In the genomic region with DNA sequence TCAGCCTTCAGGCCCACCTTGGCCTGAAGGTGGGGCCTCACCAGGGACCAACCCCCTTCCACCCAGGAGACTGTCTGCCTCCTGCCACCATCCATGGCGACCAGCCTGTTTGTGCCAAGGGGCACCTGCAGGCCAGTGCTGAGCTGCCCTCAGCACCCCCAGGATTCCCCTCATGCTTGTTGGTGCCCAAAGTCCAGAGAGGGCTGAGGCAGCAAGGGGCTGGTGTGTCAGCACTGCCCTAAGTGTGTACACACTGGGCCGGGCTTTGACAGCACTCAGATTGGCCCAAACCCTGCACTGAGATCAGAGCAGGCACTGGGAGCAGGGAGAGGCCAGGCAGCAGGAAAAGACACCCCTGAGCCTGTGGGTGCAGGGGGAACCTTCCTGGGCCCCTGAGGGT, we compare ENCODE assay signal across 29 cellular contexts. TPM values are rescaled to one million over a fixed set of nuclear protein-coding genes. Genes with fewer than 3 reads are reported as not detected.
DNase-seq lines count a peak whose midpoint lies in the region; ATAC-seq, FAIRE-seq and TF ChIP-seq lines count a peak whose summit lies in the region.
"Had no signal": no experiment of that assay in that cellular context is flagged by ENCODE, and none has a peak within 500 bp of the region (broad histone marks: within the 10 kb centered on the region; RNA-seq: fewer than 3 reads in every experiment).

No MANE protein-coding gene starts in this region.

- H3K9ac ChIP-seq in H1 (replicated peaks in 1 of 4; ENCODE audit: extremely low read depth in 1 of 4, low read depth in 3 of 4, low read length in 3 of 4) (no peak overlapping the region), mesendoderm (ENCODE audit: low read length) (no peak overlapping the region)
- H3K9ac ChIP-seq: BLaER1 had no signal

- H3K4me3 ChIP-seq in H1 (ENCODE audit: extremely low read depth in 1 of 4, insufficient read depth in 2 of 4, low read depth in 3 of 4, low read length in 4 of 4) (no peak overlapping the region), mesendoderm (ENCODE audit: low read length) (no peak overlapping the region)
- H3K4me3 ChIP-seq: A549, GM12878 had no signal

- no peak overlapping the region for H3K14ac ChIP-seq in H1 (ENCODE audit: insufficient read length)

- no peak for DNase-seq in HTR-8/SVneo (ENCODE audit: insufficient read length, low spot score)
- no peak for DNase-seq in H1 (ENCODE audit: low read depth in 1 of 2, low spot score in 2 of 2)
- no peak for DNase-seq in mesendoderm
- DNase-seq in stimulated activated effector memory CD8-positive, alpha-beta T cell treated with anti-CD3 and anti-CD28 coated beads, Interleukin-12 subunit alpha, Interleukin-12 subunit beta, amount 100 ng/mL, for 72 hours (ENCODE audit: low spot score in 2 of 2) = no peak
- DNase-seq in NCI-H345 treated with DMSO at 0.1 percent for 48 hours (lab: John Stamatoyannopoulos, UW; ENCODE audit: unreplicated experiment) = no peak
- DNase-seq in SKM-1 (lab: John Stamatoyannopoulos, UW; ENCODE audit: unreplicated experiment) = no peak
- no peak for DNase-seq in stimulated activated naive CD4-positive, alpha-beta T cell (lab: John Stamatoyannopoulos, UW)
- no peak for DNase-seq in NCI-H1048 (lab: John Stamatoyannopoulos, UW)
- DNase-seq: BE2C; C1 segment of cervical spinal cord; CD4-positive, alpha-beta memory T cell; CD4-positive, CD25-positive, alpha-beta regulatory T cell; CD8-positive, alpha-beta memory T cell; COR-L47; DMS 273 treated with DMSO at 0.1 percent for 48 hours; DMS153; DMS53; DMS79; DND-41; EL; GDM1 had no signal

- POLR2A ChIA-PET in H1 (lab: Charles Lee; ENCODE audit: partially characterized antibody) = no interaction called here

- TF ChIP-seq RAD21 in H1 (IDR thresholded peaks at IDR 0.05 in 1 of 2, conservative IDR thresholded peaks at IDR 0.05 in 1 of 2; ENCODE audit: low read depth in 2 of 2, low read length in 2 of 2) = no peak

- H2BK5ac ChIP-seq in H1 (ENCODE audit: low read depth, low read length) (peak overlapping the region; percentile 7; the same call in 1 of the 2 replicates), mesendoderm (ENCODE audit: low read length) (no peak overlapping the region)

- no peak overlapping the region for H3K4me3 Mint-ChIP-seq in stimulated activated effector memory CD8-positive, alpha-beta T cell treated with anti-CD3 and anti-CD28 coated beads, Interleukin-12 subunit alpha, Interleukin-12 subunit beta, amount 100 ng/mL, for 72 hours
- H3K4me3 Mint-ChIP-seq: CD14-positive monocyte; CD4-positive, alpha-beta memory T cell; CD4-positive, CD25-positive, alpha-beta regulatory T cell; CD8-positive, alpha-beta memory T cell had no signal

- H3K79me2 ChIP-seq in H1 (ENCODE audit: control insufficient read depth in 1 of 2, insufficient read depth in 2 of 2, low read length in 2 of 2) (peaks cover 0 to 23% of the 10 kb centered on the region in 2 experiments; a peak in 2 of 4 replicates), mesendoderm (ENCODE audit: control insufficient read depth, insufficient read depth, low read length) (peaks cover 3% of the 10 kb centered on the region)

- H3K23ac ChIP-seq in H1 (ENCODE audit: insufficient read length) (no peak overlapping the region), mesendoderm (ENCODE audit: low read length) (no peak overlapping the region)

- H2BK120ac ChIP-seq in H1 (replicated peaks; ENCODE audit: low read depth, low read length) (no peak overlapping the region), mesendoderm (ENCODE audit: low read depth, low read length) (no peak overlapping the region)

- no peaks in the 10 kb centered on the region for H3K9me3 ChIP-seq in H1 (ENCODE audit: insufficient read depth in 2 of 2, low read depth in 1 of 2, low read length in 1 of 2)
- H3K9me3 ChIP-seq: A549, BE2C had no signal

- no peak overlapping the region for H2BK15ac ChIP-seq in H1 (ENCODE audit: low read length)
- H2BK15ac ChIP-seq in mesendoderm (replicated peaks; ENCODE audit: low read depth) = no peak overlapping the region

- no peak for TF ChIP-seq CTCF in H1 (IDR thresholded peaks at IDR 0.05; ENCODE audit: control extremely low read depth in 1 of 3, insufficient read depth in 1 of 3, low read depth in 1 of 3, low read length in 3 of 3)

- no peak overlapping the region for H2BK20ac ChIP-seq in H1 (ENCODE audit: low read length)

- H3K27ac ChIP-seq in H1 (ENCODE audit: low read depth, low read length) = no peak overlapping the region
- H3K27ac ChIP-seq in mesendoderm (ENCODE audit: low read depth, low read length) = no peak overlapping the region
- H3K27ac ChIP-seq: 22Rv1, A549, BLaER1 had no signal

- TF ChIP-seq EP300 in H1 (IDR thresholded peaks at IDR 0.05; ENCODE audit: borderline replicate concordance in 1 of 2, low read depth in 2 of 2, low read length in 2 of 2) = no peak

- no peak overlapping the region for H3K18ac ChIP-seq in H1 (ENCODE audit: extremely low read depth, low read length)
- no peak overlapping the region for H3K18ac ChIP-seq in mesendoderm (ENCODE audit: low read length)

- H3K23me2 ChIP-seq in H1 (ENCODE audit: low read depth, low read length) = no peaks in the 10 kb centered on the region

- H3K36me3 Mint-ChIP-seq in stimulated activated effector memory CD8-positive, alpha-beta T cell treated with anti-CD3 and anti-CD28 coated beads, Interleukin-12 subunit alpha, Interleukin-12 subunit beta, amount 100 ng/mL, for 72 hours = no peaks in the 10 kb centered on the region

- H4K20me1 ChIP-seq in H1 (replicated peaks in 1 of 2; ENCODE audit: control insufficient read depth in 1 of 2, insufficient read depth in 2 of 2, low read length in 2 of 2) = no peaks in the 10 kb centered on the region
- H4K20me1 ChIP-seq: BLaER1 had no signal

- 100% methylated on average over 2 of the region's 2 CpGs; no CpG with 5 or more reads in 1 of the 2 experiments for WGBS in H1 (ENCODE audit: extremely low coverage in 1 of 2, insufficient coverage in 1 of 2, insufficient read length in 1 of 2, insufficient replicate concordance in 2 of 2, low coverage in 1 of 2, low lambda C conversion rate in 2 of 2, missing lambda C conversion rate in 1 of 2), 2 experiments
- WGBS in mesendoderm (ENCODE audit: extremely low coverage, insufficient coverage, low lambda C conversion rate) = no CpG with 5 or more reads among the region's 2 CpGs

- H3K27ac Mint-ChIP-seq in stimulated activated effector memory CD8-positive, alpha-beta T cell treated with anti-CD3 and anti-CD28 coated beads, Interleukin-12 subunit alpha, Interleukin-12 subunit beta, amount 100 ng/mL, for 72 hours = peak overlapping the region; percentile 56
- H3K27ac Mint-ChIP-seq: CD14-positive monocyte; CD4-positive, CD25-positive, alpha-beta regulatory T cell had no signal

- H3K4me1 ChIP-seq in H1 (replicated peaks in 1 of 4; ENCODE audit: control insufficient read depth in 3 of 4, insufficient read depth in 4 of 4, low read length in 3 of 4) (peaks cover 0 to 9% (median 5%) of the 10 kb centered on the region in 4 experiments; a peak in 5 of 7 replicates), mesendoderm (ENCODE audit: control insufficient read depth, low read depth, low read length) (no peaks in the 10 kb centered on the region)
- H3K4me1 ChIP-seq: A549, BE2C had no signal

- H3K4ac ChIP-seq in H1 (replicated peaks; ENCODE audit: insufficient read length, low read depth, low read length) (no peak overlapping the region), mesendoderm (ENCODE audit: low read depth, low read length) (no peak overlapping the region)

- no peaks in the 10 kb centered on the region for H3K36me3 ChIP-seq in H1 (ENCODE audit: control insufficient read depth in 2 of 4, insufficient read depth in 4 of 4, low read length in 3 of 4)
- H3K36me3 ChIP-seq in mesendoderm (ENCODE audit: control insufficient read depth, insufficient read depth, low read length) = no peaks in the 10 kb centered on the region
- H3K36me3 ChIP-seq: BE2C had no signal

- H2AFZ ChIP-seq in H1 (ENCODE audit: low read length) = no peak overlapping the region

- H4K91ac ChIP-seq in H1 (replicated peaks; ENCODE audit: insufficient read length, low read length) = no peak overlapping the region

- no peak for ATAC-seq in stimulated activated effector memory CD8-positive, alpha-beta T cell treated with anti-CD3 and anti-CD28 coated beads, Interleukin-12 subunit alpha, Interleukin-12 subunit beta, amount 100 ng/mL, for 72 hours
- ATAC-seq: A549, GM12878 had no signal

- H2BK12ac ChIP-seq in H1 (ENCODE audit: low read depth, low read length) = no peak overlapping the region

- H3K4me2 ChIP-seq in H1 (ENCODE audit: insufficient read depth in 1 of 2, low read depth in 2 of 2, low read length in 2 of 2) (no peak overlapping the region), mesendoderm (ENCODE audit: low read length) (no peak overlapping the region)
- H3K4me2 ChIP-seq: A549, BLaER1 had no signal

- no peak for TF ChIP-seq POLR2A in H1 (IDR thresholded peaks at IDR 0.05; ENCODE audit: control extremely low read depth in 1 of 2, low read depth in 2 of 2, low read length in 2 of 2)

- H4K5ac ChIP-seq in H1 (ENCODE audit: insufficient read length, low read depth, low read length) (no peak overlapping the region), mesendoderm (ENCODE audit: low read length) (no peak overlapping the region)

- no peak overlapping the region for H4K8ac ChIP-seq in H1 (ENCODE audit: extremely low read depth, insufficient read depth, low read length)
- no peak overlapping the region for H4K8ac ChIP-seq in mesendoderm (ENCODE audit: low read depth, low read length)

- H2AK5ac ChIP-seq in H1 (ENCODE audit: low read depth, low read length) = no peak overlapping the region
- no peak overlapping the region for H2AK5ac ChIP-seq in mesendoderm (ENCODE audit: low read length)

- CTCF ChIA-PET in H1 (lab: Charles Lee; ENCODE audit: partially characterized antibody) = interaction anchor here (0.7 to 2.1 kb wide), 6 partner anchors 10 to 325 kb away, joined by 3 to 8 read pairs (median 4); no protein-coding TSS in a partner anchor

- no peak overlapping the region for H3K56ac ChIP-seq in H1 (replicated peaks; ENCODE audit: insufficient read length, low read depth, low read length)
- H3K56ac ChIP-seq in mesendoderm (ENCODE audit: low read length) = peak overlapping the region; percentile 25

- no peaks in the 10 kb centered on the region for H3K9me3 Mint-ChIP-seq in stimulated activated effector memory CD8-positive, alpha-beta T cell treated with anti-CD3 and anti-CD28 coated beads, Interleukin-12 subunit alpha, Interleukin-12 subunit beta, amount 100 ng/mL, for 72 hours
- H3K9me3 Mint-ChIP-seq: CD4-positive, alpha-beta memory T cell had no signal

- peaks cover 6% of the 10 kb centered on the region for H3K4me1 Mint-ChIP-seq in stimulated activated effector memory CD8-positive, alpha-beta T cell treated with anti-CD3 and anti-CD28 coated beads, Interleukin-12 subunit alpha, Interleukin-12 subunit beta, amount 100 ng/mL, for 72 hours
- H3K4me1 Mint-ChIP-seq: CD14-positive monocyte had no signal

- H3K79me1 ChIP-seq in H1 (ENCODE audit: low read depth, low read length) = peaks cover 3% of the 10 kb centered on the region; the same call in 1 of the 2 replicates
- H3K79me1 ChIP-seq in mesendoderm (ENCODE audit: low read length) = peaks cover 2% of the 10 kb centered on the region

- no peaks in the 10 kb centered on the region for H3K27me3 ChIP-seq in H1 (replicated peaks in 1 of 4; ENCODE audit: control insufficient read depth in 3 of 4, extremely low read depth in 1 of 4, insufficient read depth in 3 of 4, low read length in 3 of 4)
- H3K27me3 ChIP-seq in mesendoderm (ENCODE audit: insufficient read depth, low read length, poor library complexity) = no peaks in the 10 kb centered on the region
- H3K27me3 ChIP-seq: BE2C, BLaER1 had no signal

- FAIRE-seq in HTR-8/SVneo (lab: Jason Lieb, UNC) (peak; percentile 85), H1 (lab: Jason Lieb, UNC) (no peak)
- FAIRE-seq: A549, GM12878, GM12892, GM18507 had no signal

RNA-seq across cellular contexts. Expression of gene SYNJ2BP, which starts 18.6 kb away (rescaled TPM):
- 29.7 and 30.6 TPM in 2 replicates for total RNA-seq in H1 (2021; fragmentation: NEBNext Ultra II Directional; extraction: Animal tissue kit (Norgen Biotek cat#: 25700))
- 5.8 and 9.6 TPM in 2 replicates for polyA plus RNA-seq in H1 (2011; rRNA removed)
- polyA plus RNA-seq in H1 (2011; cell fraction: cytosol; rRNA removed) = 12.2 TPM
- 13.6 TPM for polyA plus RNA-seq in H1 (2011; cell fraction: nucleus; rRNA removed)
- 11.6 to 22.8 TPM (median 15.3 TPM) in 4 replicates for polyA plus RNA-seq in H1 (2012, experiment 1 of 2)
- 5.7 TPM for polyA plus RNA-seq in H1 (2012, experiment 2 of 2)
- polyA plus RNA-seq in H1 (2013, experiment 1 of 2) = 24.7 TPM
- 23.0 TPM for polyA plus RNA-seq in H1 (2013, experiment 2 of 2)
- polyA minus RNA-seq in H1 (2011; rRNA and poly(A)+ RNA removed) = 14.4 and 25.8 TPM in 2 replicates
- 6.5 TPM for polyA minus RNA-seq in H1 (2011; cell fraction: cytosol; rRNA and poly(A)+ RNA removed)
- polyA minus RNA-seq in H1 (2011; cell fraction: nucleus; rRNA and poly(A)+ RNA removed) = 31.6 TPM
- 19.8 TPM for polyA plus RNA-seq in mesendoderm (2013, experiment 1 of 2)
- polyA plus RNA-seq in mesendoderm (2013, experiment 2 of 2) = 19.6 TPM

RNA-seq across cellular contexts. Expression of gene COX16, which starts 38.8 kb away (rescaled TPM):
- total RNA-seq in H1 (2021; fragmentation: NEBNext Ultra II Directional; extraction: Animal tissue kit (Norgen Biotek cat#: 25700)) = 65.8 and 73.0 TPM in 2 replicates
- 14.0 and 21.0 TPM in 2 replicates for polyA plus RNA-seq in H1 (2011; rRNA removed)
- polyA plus RNA-seq in H1 (2011; cell fraction: cytosol; rRNA removed) = 28.3 TPM
- polyA plus RNA-seq in H1 (2011; cell fraction: nucleus; rRNA removed) = 4.7 TPM
- 28.6 to 54.2 TPM (median 32.1 TPM) in 4 replicates for polyA plus RNA-seq in H1 (2012, experiment 1 of 2)
- polyA plus RNA-seq in H1 (2012, experiment 2 of 2) = 46.0 TPM
- polyA plus RNA-seq in H1 (2013, experiment 1 of 2) = 118 TPM
- polyA plus RNA-seq in H1 (2013, experiment 2 of 2) = 142 TPM
- polyA minus RNA-seq in H1 (2011; rRNA and poly(A)+ RNA removed) = 5.9 and 6.1 TPM in 2 replicates
- 6.5 TPM for polyA minus RNA-seq in H1 (2011; cell fraction: cytosol; rRNA and poly(A)+ RNA removed)
- 11.9 TPM for polyA minus RNA-seq in H1 (2011; cell fraction: nucleus; rRNA and poly(A)+ RNA removed)
- polyA plus RNA-seq in mesendoderm (2013, experiment 1 of 2) = 120 TPM
- 117 TPM for polyA plus RNA-seq in mesendoderm (2013, experiment 2 of 2)

RNA-seq across cellular contexts. Expression of gene ADAM21, which starts 53.7 kb away (rescaled TPM):
- total RNA-seq in H1 (2021; fragmentation: NEBNext Ultra II Directional; extraction: Animal tissue kit (Norgen Biotek cat#: 25700)) = not detected in 2 replicates
- polyA plus RNA-seq in H1 (2011; rRNA removed) = 0.03 and 0.09 TPM in 2 replicates
- 0.05 TPM for polyA plus RNA-seq in H1 (2011; cell fraction: cytosol; rRNA removed)
- 0.06 TPM for polyA plus RNA-seq in H1 (2011; cell fraction: nucleus; rRNA removed)
- 0.12 to 0.23 TPM (median 0.16 TPM) in 4 replicates for polyA plus RNA-seq in H1 (2012, experiment 1 of 2)
- polyA plus RNA-seq in H1 (2012, experiment 2 of 2) = not detected
- 0.10 TPM for polyA plus RNA-seq in H1 (2013, experiment 1 of 2)
- 0.11 TPM for polyA plus RNA-seq in H1 (2013, experiment 2 of 2)
- polyA minus RNA-seq in H1 (2011; rRNA and poly(A)+ RNA removed) = 0.25 and 0.27 TPM in 2 replicates
- polyA minus RNA-seq in H1 (2011; cell fraction: cytosol; rRNA and poly(A)+ RNA removed) = not detected
- polyA minus RNA-seq in H1 (2011; cell fraction: nucleus; rRNA and poly(A)+ RNA removed) = not detected
- 0.03 TPM for polyA plus RNA-seq in mesendoderm (2013, experiment 1 of 2)
- polyA plus RNA-seq in mesendoderm (2013, experiment 2 of 2) = 0.03 TPM
- total RNA-seq: CD4-positive, alpha-beta memory T cell; CD4-positive, CD25-positive, alpha-beta regulatory T cell; G401 had no signal
- polyA plus RNA-seq: CD14-positive monocyte had no signal
